In genomic region chr3:16253601-16254000, GRCh38 we compare ENCODE assay signal across 1 cellular context.
TF ChIP-seq lines count a peak whose summit lies in the region.

No MANE protein-coding gene starts in this region.

TF ChIP-seq in SK-N-SH, 30 proteins besides CTCF, POLR2A, EP300 and RAD21 (continued from another document):
- TF ChIP-seq REST (IDR thresholded peaks at IDR 0.05; ENCODE audit: low read depth, low read length), result no peak
